In genomic region chr10:70544431-70545340, GRCh38 we compare ENCODE assay signal across 16 cellular contexts. TPM values are rescaled to one million over a fixed set of nuclear protein-coding genes. Genes with fewer than 3 reads are reported as not detected.
"Had no signal": no experiment of that assay in that cellular context is flagged by ENCODE, and none has a peak within 500 bp of the region (broad histone marks: within the 10 kb centered on the region; RNA-seq: fewer than 3 reads in every experiment).

No MANE protein-coding gene starts in this region.

- H3K4me3 Mint-ChIP-seq: activated CD4-positive, alpha-beta memory T cell treated with anti-CD3 and anti-CD28 coated beads for 36 hours; activated naive CD4-positive, alpha-beta T cell treated with anti-CD3 and anti-CD28 coated beads for 36 hours; natural killer cell; stimulated activated naive CD8-positive, alpha-beta T cell treated with anti-CD3 and anti-CD28 coated beads, Interleukin-15, Interleukin-2, amounts not matched to agents 100 ng/mL and 50 ng/mL, for 24 hours had no signal

- H3K4me3 ChIP-seq: cardiac muscle cell, colonic mucosa, heart left ventricle, psoas muscle, sigmoid colon, testis had no signal

- H3K27ac ChIP-seq: cardiac muscle cell, colonic mucosa, heart left ventricle, psoas muscle, sigmoid colon, testis had no signal

- DNase-seq: activated CD4-positive, alpha-beta memory T cell treated with anti-CD3 and anti-CD28 coated beads for 36 hours; activated naive CD4-positive, alpha-beta T cell treated with anti-CD3 and anti-CD28 coated beads for 36 hours; activated T-cell treated with anti-CD3 and anti-CD28 coated beads, Interleukin-2, amount 50 U/mL, for 48 hours; colonic mucosa; foreskin melanocyte; natural killer cell; occipital lobe; psoas muscle; sigmoid colon; stimulated activated CD4-positive, alpha-beta T cell treated with anti-CD3 and anti-CD28 coated beads, Interleukin-4, amount 100 ng/mL, for 1 hour; stimulated activated CD8-positive, alpha-beta memory T cell treated with anti-CD3 and anti-CD28 coated beads, Interleukin-4, amount 100 ng/mL, for 48 hours; testis had no signal

- ATAC-seq: heart left ventricle, natural killer cell had no signal

- H3K9me3 ChIP-seq: colonic mucosa, heart left ventricle, psoas muscle, sigmoid colon, testis had no signal

- H3K36me3 ChIP-seq: cardiac muscle cell, colonic mucosa had no signal

- H3K27ac Mint-ChIP-seq: activated CD4-positive, alpha-beta memory T cell treated with anti-CD3 and anti-CD28 coated beads for 36 hours; activated naive CD4-positive, alpha-beta T cell treated with anti-CD3 and anti-CD28 coated beads for 36 hours; natural killer cell had no signal

- H3K4me1 ChIP-seq: colonic mucosa, psoas muscle had no signal

- H3K9me3 Mint-ChIP-seq: activated CD4-positive, alpha-beta memory T cell treated with anti-CD3 and anti-CD28 coated beads for 36 hours; activated naive CD4-positive, alpha-beta T cell treated with anti-CD3 and anti-CD28 coated beads for 36 hours; natural killer cell; stimulated activated naive CD8-positive, alpha-beta T cell treated with anti-CD3 and anti-CD28 coated beads, Interleukin-15, Interleukin-2, amounts not matched to agents 100 ng/mL and 50 ng/mL, for 24 hours had no signal

- H3K27me3 ChIP-seq: cardiac muscle cell, colonic mucosa, heart left ventricle, sigmoid colon, testis had no signal

- H3K27me3 Mint-ChIP-seq: activated CD4-positive, alpha-beta memory T cell treated with anti-CD3 and anti-CD28 coated beads for 36 hours; stimulated activated naive CD8-positive, alpha-beta T cell treated with anti-CD3 and anti-CD28 coated beads, Interleukin-15, Interleukin-2, amounts not matched to agents 100 ng/mL and 50 ng/mL, for 24 hours had no signal

- H3K36me3 Mint-ChIP-seq: activated CD4-positive, alpha-beta memory T cell treated with anti-CD3 and anti-CD28 coated beads for 36 hours; natural killer cell had no signal

RNA-seq across cellular contexts. Expression of gene PRF1, which starts 57.9 kb away (rescaled TPM):
- total RNA-seq: cardiac muscle cell, lung microvascular endothelial cell, occipital lobe had no signal
- polyA plus RNA-seq: cardiac muscle cell had no signal
